ENCODE assay signal across 8 cellular contexts in genomic region chr19:6516018-6516658, GRCh38. TPM values are rescaled to one million over a fixed set of nuclear protein-coding genes. Genes with fewer than 3 reads are reported as not detected.
A peak's percentile ranks its signal among the peaks of the same experiment; 100 is the strongest.
DNase-seq lines count a peak whose midpoint lies in the region; ATAC-seq and TF ChIP-seq lines count a peak whose summit lies in the region.

No MANE protein-coding gene starts in this region.

- H3K27me3 ChIP-seq in AG04450 (ENCODE audit: control insufficient read depth, insufficient read depth, low read length) (no peaks in the 10 kb centered on the region), RWPE2 (ENCODE audit: insufficient read depth, poor library complexity, severe bottlenecking) (no peaks in the 10 kb centered on the region), foreskin keratinocyte (no peaks in the 10 kb centered on the region), subcutaneous abdominal adipose tissue (ENCODE audit: control insufficient read depth in 5 of 5, insufficient read depth in 4 of 5, low read length in 5 of 5) (peaks cover 0 to 6% (median 5%) of the 10 kb centered on the region in 5 donors)

- H3K4me1 ChIP-seq in RWPE2 (ENCODE audit: insufficient read depth, poor library complexity, severe bottlenecking) = peaks cover 6% of the 10 kb centered on the region
- H3K4me1 ChIP-seq in foreskin keratinocyte = no peaks in the 10 kb centered on the region
- peaks cover 0 to 27% (median 15%) of the 10 kb centered on the region in 5 donors for H3K4me1 ChIP-seq in subcutaneous abdominal adipose tissue (ENCODE audit: control insufficient read depth in 5 of 5, insufficient read depth in 5 of 5, low read length in 5 of 5)

- H3K36me3 ChIP-seq in RWPE2 (ENCODE audit: low read depth) (no peaks in the 10 kb centered on the region), subcutaneous abdominal adipose tissue (ENCODE audit: control insufficient read depth in 5 of 5, insufficient read depth in 5 of 5, low read length in 5 of 5) (no peaks in the 10 kb centered on the region)

- H3K27me3 Mint-ChIP-seq in neural crest cell (ENCODE audit: low read depth) = peaks cover 4% of the 10 kb centered on the region

- peak overlapping the region; percentile 47 for H3K27ac Mint-ChIP-seq in neural crest cell (ENCODE audit: unreplicated experiment)

- peak overlapping the region in 3 of 5 donors; percentile 62 to 85 (median 80) for H3K9ac ChIP-seq in subcutaneous abdominal adipose tissue (ENCODE audit: low read length in 5 of 5)

- peak overlapping the region; percentile 90 for H3K4me3 Mint-ChIP-seq in neural crest cell

- POLR2A ChIA-PET in AG04450 (lab: Yijun Ruan, JAX) = interaction anchor here (0.7 to 1.0 kb wide), 2 partner anchors 24 to 222 kb away, joined by 3 to 12 read pairs; partner anchors contain the start of gene GPR108

- DNase-seq in AG04450 (ENCODE audit: low read depth, low spot score) (peak; percentile 41), RWPE2 (ENCODE audit: low spot score) (peak; percentile 97), foreskin keratinocyte (peak; percentile 78 to 91), neural crest cell (ENCODE audit: low read depth, low spot score) (peak; percentile 95)
- DNase-seq in activated naive CD4-positive, alpha-beta T cell treated with Interleukin-2 at 50 U/mL for 16 hours = peak; percentile 58

- ATAC-seq in GM18517 (IDR thresholded peaks at IDR 0.05; ENCODE audit: unreplicated experiment) = peak; percentile 47
- ATAC-seq in HG03521 (IDR thresholded peaks at IDR 0.05; ENCODE audit: unreplicated experiment) = peak; percentile 49
- peak; percentile 76 for ATAC-seq in RWPE2 (ENCODE audit: low read depth)
- ATAC-seq in foreskin keratinocyte = peak; percentile 73

- H3K9me3 ChIP-seq in AG04450 (ENCODE audit: control insufficient read depth, insufficient read depth, low read length) = no peaks in the 10 kb centered on the region; the same call in 1 of the 2 replicates
- no peaks in the 10 kb centered on the region for H3K9me3 ChIP-seq in RWPE2 (ENCODE audit: severe bottlenecking)
- no peaks in the 10 kb centered on the region for H3K9me3 ChIP-seq in subcutaneous abdominal adipose tissue (ENCODE audit: control insufficient read depth in 5 of 5, low read length in 5 of 5)

- peaks cover 23% of the 10 kb centered on the region for H3K4me1 Mint-ChIP-seq in neural crest cell

- TF ChIP-seq CTCF in AG04450 (IDR thresholded peaks at IDR 0.05; ENCODE audit: low read depth, low read length) (no peak), RWPE2 (IDR thresholded peaks at IDR 0.05; ENCODE audit: poor library complexity, severe bottlenecking) (no peak), foreskin keratinocyte (conservative IDR thresholded peaks at IDR 0.05) (no peak), neural crest cell (conservative IDR thresholded peaks at IDR 0.05) (no peak)

- CTCF ChIA-PET in AG04450 (lab: Charles Lee) = interaction anchor here (0.6 to 4.5 kb wide), 14 partner anchors 8 to 1683 kb away, joined by 3 to 32 read pairs (median 4); partner anchors contain the start of gene TNFSF9

- no peaks in the 10 kb centered on the region for H3K36me3 Mint-ChIP-seq in neural crest cell (ENCODE audit: low read depth)

- peak overlapping the region; percentile 67 for H3K4me3 ChIP-seq in AG04450 (ENCODE audit: low read depth, low read length)
- peak overlapping the region; percentile 46 for H3K4me3 ChIP-seq in RWPE2 (ENCODE audit: severe bottlenecking)
- peak overlapping the region; percentile 70 to 86 (median 77) for H3K4me3 ChIP-seq in subcutaneous abdominal adipose tissue (ENCODE audit: low read depth in 1 of 5, low read length in 5 of 5)

- H3K9me3 Mint-ChIP-seq in neural crest cell = no peaks in the 10 kb centered on the region

- peak overlapping the region; percentile 2 for H3K27ac ChIP-seq in AG04450 (ENCODE audit: low read depth, low read length)
- H3K27ac ChIP-seq in RWPE2 (ENCODE audit: poor library complexity, severe bottlenecking) = peak overlapping the region; percentile 46
- peak overlapping the region; percentile 2 for H3K27ac ChIP-seq in foreskin keratinocyte
- peak overlapping the region; percentile 50 for H3K27ac ChIP-seq in subcutaneous abdominal adipose tissue (ENCODE audit: low read depth, low read length)

RNA-seq across cellular contexts. Expression of gene TUBB4A, which starts 14.0 kb away (rescaled TPM):
- polyA plus RNA-seq in AG04450 (2011; rRNA removed) (not detected in 2 replicates), foreskin keratinocyte (not detected in 2 replicates)
- not detected in 2 replicates for polyA minus RNA-seq in AG04450 (2011; rRNA and poly(A)+ RNA removed)
- total RNA-seq in foreskin keratinocyte (not detected in 2 replicates), neural crest cell (27.7 and 39.9 TPM in 2 replicates)

RNA-seq across cellular contexts. Expression of gene TNFSF9, which starts 14.7 kb away (rescaled TPM):
- polyA plus RNA-seq in AG04450 (2011; rRNA removed) = 0.14 and 0.16 TPM in 2 replicates
- 0.13 and 0.23 TPM in 2 replicates for polyA minus RNA-seq in AG04450 (2011; rRNA and poly(A)+ RNA removed)
- total RNA-seq in foreskin keratinocyte = 23.2 and 27.9 TPM in 2 replicates
- polyA plus RNA-seq in foreskin keratinocyte = 27.7 and 35.4 TPM in 2 replicates
- total RNA-seq in neural crest cell = 1.3 and 1.4 TPM in 2 replicates

RNA-seq across cellular contexts. Expression of gene DENND1C, which starts 34.6 kb away (rescaled TPM):
- not detected in 2 replicates for polyA plus RNA-seq in AG04450 (2011; rRNA removed)
- not detected in 2 replicates for polyA minus RNA-seq in AG04450 (2011; rRNA and poly(A)+ RNA removed)
- total RNA-seq in foreskin keratinocyte = 0.07 and 0.10 TPM in 2 replicates
- 0.13 and 0.20 TPM in 2 replicates for polyA plus RNA-seq in foreskin keratinocyte
- total RNA-seq in neural crest cell = not detected in 2 replicates

RNA-seq across cellular contexts. Expression of gene CRB3, which starts 52.1 kb away (rescaled TPM):
- not detected in 2 replicates for polyA plus RNA-seq in AG04450 (2011; rRNA removed)
- not detected in 2 replicates for polyA minus RNA-seq in AG04450 (2011; rRNA and poly(A)+ RNA removed)
- 14.9 and 15.3 TPM in 2 replicates for total RNA-seq in foreskin keratinocyte
- 16.8 and 17.1 TPM in 2 replicates for polyA plus RNA-seq in foreskin keratinocyte
- total RNA-seq in neural crest cell = not detected in 2 replicates

RNA-seq across cellular contexts. Expression of gene SLC25A23, which starts 56.5 kb away (rescaled TPM):
- polyA plus RNA-seq in AG04450 (2011; rRNA removed) (8.0 and 13.9 TPM in 2 replicates), foreskin keratinocyte (19.0 and 22.1 TPM in 2 replicates)
- 10.3 and 14.4 TPM in 2 replicates for polyA minus RNA-seq in AG04450 (2011; rRNA and poly(A)+ RNA removed)
- total RNA-seq in foreskin keratinocyte (20.2 and 24.2 TPM in 2 replicates), neural crest cell (72.2 and 73.2 TPM in 2 replicates)

Comparison
In these comparisons a context has a peak if more than half of its experiments do, and no peak if none do; other contexts are left out.
1. Peak in every context shown above with its lines: DNase-seq, ATAC-seq, H3K4me3 ChIP-seq and H3K27ac ChIP-seq.
2. DNase-seq: peak in every context shown above with its lines; median percentile 97 in RWPE2; 95 in neural crest cell; 84 in foreskin keratinocyte; 58 in activated naive CD4-positive, alpha-beta T cell treated with Interleukin-2 at 50 U/mL for 16 hours; 41 in AG04450.
3. RNA of gene TUBB4A, which starts 14.0 kb away (total RNA-seq): 27.7 to 39.9 TPM in neural crest cell; not detected in foreskin keratinocyte; every median in the first group is over 10 times any median in the second.